26 cellular contexts compared by ENCODE assay signal in the genomic region with DNA sequence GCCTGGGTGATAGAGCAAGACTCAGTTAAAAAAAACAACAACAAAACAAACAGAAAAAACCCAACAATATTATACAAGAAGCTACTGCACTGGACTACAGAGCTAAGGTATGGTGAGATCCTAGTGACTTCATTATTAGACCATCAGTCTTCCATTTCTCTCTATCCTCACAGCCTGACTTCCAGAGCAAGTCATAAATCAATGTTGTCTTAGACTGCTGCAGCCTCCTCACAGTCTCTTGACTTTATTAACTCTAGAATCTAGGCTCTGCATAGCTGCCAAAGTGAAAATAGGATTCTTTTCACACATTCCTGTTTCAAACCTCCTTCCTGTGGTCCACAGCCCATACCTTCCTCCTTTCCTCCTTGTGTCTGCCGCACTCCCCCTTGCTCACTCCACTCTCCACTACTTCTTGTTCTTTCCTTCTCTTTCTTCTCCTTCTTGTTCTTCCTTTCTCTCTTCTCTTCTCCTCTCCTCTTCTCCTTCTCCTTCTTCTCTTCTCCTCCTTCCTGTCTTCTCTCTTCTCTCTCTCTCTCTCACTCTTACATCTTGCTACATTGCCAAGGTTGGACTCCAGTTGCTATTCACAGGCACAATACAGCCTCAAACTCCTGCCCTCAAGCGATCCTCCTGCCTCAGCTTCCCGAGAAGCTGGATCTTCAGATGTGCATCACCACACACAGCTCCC. TPM values are rescaled to one million over a fixed set of nuclear protein-coding genes. Genes with fewer than 3 reads are reported as not detected.
A peak's percentile ranks its signal among the peaks of the same experiment; 100 is the strongest.
DNase-seq lines count a peak whose midpoint lies in the region; ATAC-seq and TF ChIP-seq lines count a peak whose summit lies in the region.
"Had no signal": no experiment of that assay in that cellular context is flagged by ENCODE, and none has a peak within 500 bp of the region (broad histone marks: within the 10 kb centered on the region; RNA-seq: fewer than 3 reads in every experiment).

No MANE protein-coding gene starts in this region.

- POLR2A ChIA-PET in activated CD4-positive, alpha-beta T cell treated with anti-CD3 and anti-CD28 coated beads for 36 hours (lab: Charles Lee): no interaction called here
- POLR2A ChIA-PET in activated B cell treated with CpG ODN at 0.5 μM for 24 hours (lab: Charles Lee): no interaction called here

- TF ChIP-seq CTCF in CD14-positive monocyte (IDR thresholded peaks at IDR 0.05): no peak
- TF ChIP-seq CTCF in activated B cell treated with CpG ODN at 0.5 μM for 24 hours (IDR thresholded peaks at IDR 0.05): no peak

- CTCF ChIA-PET in activated CD4-positive, alpha-beta T cell treated with anti-CD3 and anti-CD28 coated beads for 36 hours (lab: Charles Lee): interaction anchor here (0.6 to 2.1 kb wide), 4 partner anchors 12 to 74 kb away, joined by 3 to 5 read pairs (median 4); no protein-coding TSS in a partner anchor
- CTCF ChIA-PET in activated B cell treated with CpG ODN at 0.5 μM for 24 hours (lab: Charles Lee): no interaction called here

- peaks cover 3% of the 10 kb centered on the region for H3K9me3 Mint-ChIP-seq in activated CD4-positive, alpha-beta T cell treated with anti-CD3 and anti-CD28 coated beads for 36 hours (ENCODE audit: low read depth)
- H3K9me3 Mint-ChIP-seq in CD14-positive monocyte (peaks cover 0 to 4% (median 2%) of the 10 kb centered on the region in 7 donors), activated B cell treated with CpG ODN at 0.5 μM for 24 hours (no peaks in the 10 kb centered on the region)
- H3K9me3 Mint-ChIP-seq in central memory CD8-positive, alpha-beta T cell: no peaks in the 10 kb centered on the region
- H3K9me3 Mint-ChIP-seq: IgD-negative memory B cell; naive thymus-derived CD8-positive, alpha-beta T cell had no signal

- H3K4me3 Mint-ChIP-seq in activated CD4-positive, alpha-beta T cell treated with anti-CD3 and anti-CD28 coated beads for 36 hours: no peak overlapping the region
- no peak overlapping the region for H3K4me3 Mint-ChIP-seq in CD14-positive monocyte
- no peak overlapping the region for H3K4me3 Mint-ChIP-seq in activated B cell treated with CpG ODN at 0.5 μM for 24 hours
- H3K4me3 Mint-ChIP-seq in central memory CD8-positive, alpha-beta T cell: no peak overlapping the region
- H3K4me3 Mint-ChIP-seq: activated CD8-positive, alpha-beta memory T cell treated with anti-CD3 and anti-CD28 coated beads, Interleukin-2, amount 10 ng/mL, durations not matched to agents 7 days and 5 days; H9; naive thymus-derived CD8-positive, alpha-beta T cell had no signal

- H3K36me3 Mint-ChIP-seq in activated CD4-positive, alpha-beta T cell treated with anti-CD3 and anti-CD28 coated beads for 36 hours (ENCODE audit: low read depth): peaks cover 64% of the 10 kb centered on the region
- H3K36me3 Mint-ChIP-seq in CD14-positive monocyte: peaks cover 79 to 91% of the 10 kb centered on the region in 2 donors
- peaks cover 73% of the 10 kb centered on the region for H3K36me3 Mint-ChIP-seq in activated B cell treated with CpG ODN at 0.5 μM for 24 hours (ENCODE audit: low read depth)
- peaks cover 4% of the 10 kb centered on the region for H3K36me3 Mint-ChIP-seq in central memory CD8-positive, alpha-beta T cell (ENCODE audit: insufficient read depth)

- ATAC-seq in activated CD4-positive, alpha-beta T cell treated with anti-CD3 and anti-CD28 coated beads for 36 hours: no peak
- ATAC-seq in activated B cell treated with CpG ODN at 0.5 μM for 24 hours (ENCODE audit: low read depth): no peak
- no peak for ATAC-seq in central memory CD8-positive, alpha-beta T cell (replicated peaks; ENCODE audit: extremely low read depth, poor library complexity, severe bottlenecking)
- ATAC-seq: activated CD8-positive, alpha-beta memory T cell treated with anti-CD3 and anti-CD28 coated beads, Interleukin-2, amount 10 ng/mL, durations not matched to agents 7 days and 5 days; naive thymus-derived CD8-positive, alpha-beta T cell had no signal

- intact Hi-C loops in activated CD4-positive, alpha-beta T cell treated with anti-CD3 and anti-CD28 coated beads for 36 hours (cut with DNase I, micrococcal nuclease): no loop called here
- intact Hi-C loops in CD14-positive monocyte (cut with micrococcal nuclease) (no loop called here), activated B cell treated with CpG ODN at 0.5 μM for 24 hours (cut with micrococcal nuclease) (no loop called here)

- no peak for DNase-seq in activated CD4-positive, alpha-beta T cell treated with anti-CD3 and anti-CD28 coated beads for 36 hours
- DNase-seq in activated CD4-positive, alpha-beta T cell treated with anti-CD3 and anti-CD28 coated beads, Interleukin-2, amount 50 U/mL, for 1 hour: no peak
- no peak for DNase-seq in CD14-positive monocyte (ENCODE audit: low spot score)
- no peak for DNase-seq in activated B cell treated with CpG ODN at 0.5 μM for 24 hours
- DNase-seq in central memory CD8-positive, alpha-beta T cell (ENCODE audit: low spot score in 2 of 2): no peak
- DNase-seq in HT-29 (ENCODE audit: low spot score): no peak
- no peak for DNase-seq in DMS79 treated with DMSO at 0.1 percent for 48 hours (lab: John Stamatoyannopoulos, UW)
- DNase-seq in OCI-M1 (lab: John Stamatoyannopoulos, UW): no peak
- DNase-seq: activated CD4-positive, CD25-positive, alpha-beta regulatory T cell treated with anti-CD3 and anti-CD28 coated beads, Interleukin-2, amount 50 U/mL, for 72 hours; activated CD8-positive, alpha-beta memory T cell treated with anti-CD3 and anti-CD28 coated beads, Interleukin-2, amount 10 ng/mL, durations not matched to agents 7 days and 5 days; activated effector memory CD4-positive, alpha-beta T cell treated with Interleukin-2 at 50 U/mL for 16 hours; adrenal gland; effector CD4-positive, alpha-beta T cell; glutamatergic neuron; H9; midbrain; naive thymus-derived CD8-positive, alpha-beta T cell; NCI-H1048; NCI-H1694 treated with DMSO at 0.1 percent for 48 hours; NCI-H526; SIG-M5; SW 1271 had no signal

- H3K27ac Mint-ChIP-seq in activated CD4-positive, alpha-beta T cell treated with anti-CD3 and anti-CD28 coated beads for 36 hours: peak overlapping the region; percentile 14
- H3K27ac Mint-ChIP-seq in CD14-positive monocyte (peak overlapping the region in 5 of 7 donors; percentile 10 to 67 (median 57)), activated B cell treated with CpG ODN at 0.5 μM for 24 hours (peak overlapping the region; percentile 25)
- peak overlapping the region; percentile 17 for H3K27ac Mint-ChIP-seq in central memory CD8-positive, alpha-beta T cell (ENCODE audit: low read depth)
- H3K27ac Mint-ChIP-seq: activated CD8-positive, alpha-beta memory T cell treated with anti-CD3 and anti-CD28 coated beads, Interleukin-2, amount 10 ng/mL, durations not matched to agents 7 days and 5 days had no signal

- H3K27me3 Mint-ChIP-seq in activated CD4-positive, alpha-beta T cell treated with anti-CD3 and anti-CD28 coated beads for 36 hours: no peaks in the 10 kb centered on the region
- H3K27me3 Mint-ChIP-seq in CD14-positive monocyte (ENCODE audit: low read depth in 3 of 3) (no peaks in the 10 kb centered on the region), activated B cell treated with CpG ODN at 0.5 μM for 24 hours (no peaks in the 10 kb centered on the region)
- H3K27me3 Mint-ChIP-seq in central memory CD8-positive, alpha-beta T cell: no peaks in the 10 kb centered on the region
- H3K27me3 Mint-ChIP-seq: activated CD8-positive, alpha-beta memory T cell treated with anti-CD3 and anti-CD28 coated beads, Interleukin-2, amount 10 ng/mL, durations not matched to agents 7 days and 5 days; IgD-negative memory B cell; naive thymus-derived CD8-positive, alpha-beta T cell had no signal

- H3K4me1 Mint-ChIP-seq in activated CD4-positive, alpha-beta T cell treated with anti-CD3 and anti-CD28 coated beads for 36 hours: peaks cover 72% of the 10 kb centered on the region
- H3K4me1 Mint-ChIP-seq in CD14-positive monocyte (peaks cover 4% of the 10 kb centered on the region), activated B cell treated with CpG ODN at 0.5 μM for 24 hours (peaks cover 11% of the 10 kb centered on the region)
- peaks cover 48% of the 10 kb centered on the region for H3K4me1 Mint-ChIP-seq in central memory CD8-positive, alpha-beta T cell

RNA-seq across cellular contexts. Expression of gene CCR4, which starts 49.4 kb away (rescaled TPM):
- 10 to 100 TPM; 62.2 to 69.7 TPM for total RNA-seq in activated CD4-positive, alpha-beta T cell treated with anti-CD3 and anti-CD28 coated beads for 36 hours
- polyA plus RNA-seq in CD14-positive monocyte: under 1 TPM in 1 of 2 donors, not detected in 1; 0.04 TPM
- total RNA-seq in activated B cell treated with CpG ODN at 0.5 μM for 24 hours: 0.17 and 0.31 TPM in 2 replicates
- total RNA-seq in HT-29 (2014; rRNA removed; shearing (Covaris generic)): not detected in 2 replicates
- total RNA-seq: A673, osteoblast had no signal
- polyA plus RNA-seq: IgD-negative memory B cell, keratinocyte had no signal

Comparison
In these comparisons a context has a peak if more than half of its experiments do, and no peak if none do; other contexts are left out.
1. RNA of gene CCR4, which starts 49.4 kb away (total RNA-seq): 62.2 to 69.7 TPM in activated CD4-positive, alpha-beta T cell treated with anti-CD3 and anti-CD28 coated beads for 36 hours; 0.17 to 0.31 TPM in activated B cell treated with CpG ODN at 0.5 μM for 24 hours and not detected in HT-29; every median in the first group is over 10 times any median in the second.
2. Peak in every context shown above with its lines, with median percentiles within 50 percentile points of each other: H3K27ac Mint-ChIP-seq.